18 cellular contexts compared by ENCODE assay signal in genomic region chr1:244868484-244869363, GRCh38.
"Had no signal": no experiment of that assay in that cellular context is flagged by ENCODE, and none has a peak within 500 bp of the region (broad histone marks: within the 10 kb centered on the region; RNA-seq: fewer than 3 reads in every experiment).

No MANE protein-coding gene starts in this region.

- H3K27me3 Mint-ChIP-seq: activated naive CD4-positive, alpha-beta T cell treated with anti-CD3 and anti-CD28 coated beads, Interleukin-2, amount 50 U/mL, for 24 hours; dendritic cell treated with granulocyte-macrophage colony-stimulating factor and Interleukin-4, amounts not matched to agents 40 ng/mL and 50 ng/mL, for 4 days had no signal

- H3K9me3 Mint-ChIP-seq: activated naive CD4-positive, alpha-beta T cell treated with anti-CD3 and anti-CD28 coated beads, Interleukin-2, amount 50 U/mL, for 24 hours; dendritic cell treated with granulocyte-macrophage colony-stimulating factor and Interleukin-4, amounts not matched to agents 40 ng/mL and 50 ng/mL, for 4 days had no signal

- H3K36me3 Mint-ChIP-seq: activated naive CD4-positive, alpha-beta T cell treated with anti-CD3 and anti-CD28 coated beads, Interleukin-2, amount 50 U/mL, for 24 hours had no signal

- H3K27ac Mint-ChIP-seq: dendritic cell treated with granulocyte-macrophage colony-stimulating factor and Interleukin-4, amounts not matched to agents 40 ng/mL and 50 ng/mL, for 4 days had no signal

- H3K4me3 Mint-ChIP-seq: activated naive CD4-positive, alpha-beta T cell treated with anti-CD3 and anti-CD28 coated beads, Interleukin-2, amount 50 U/mL, for 24 hours; dendritic cell treated with granulocyte-macrophage colony-stimulating factor and Interleukin-4, amounts not matched to agents 40 ng/mL and 50 ng/mL, for 4 days had no signal

- ATAC-seq: body of pancreas; esophagus mucosa; left ventricle myocardium superior; pancreas; right cardiac atrium; stimulated activated naive CD8-positive, alpha-beta T cell treated with anti-CD3 and anti-CD28 coated beads, Interleukin-15, Interleukin-2, amounts not matched to agents 100 U/mL and 50 U/mL, for 24 hours had no signal

- DNase-seq: activated CD4-positive, alpha-beta T cell treated with anti-CD3 and anti-CD28 coated beads for 1 hour; activated gamma-delta T cell treated with Interleukin-2 at 50 U/mL for 16 hours; activated T-cell treated with anti-CD3 and anti-CD28 coated beads, Interleukin-2, amount 50 U/mL, for 1 hour; anterior cingulate cortex; body of pancreas; effector memory CD4-positive, alpha-beta T cell; foreskin melanocyte; left ventricle myocardium superior; mammary epithelial cell; pancreas; stimulated activated CD4-positive, alpha-beta T cell treated with anti-CD3 and anti-CD28 coated beads, Interleukin-12 subunit alpha, Interleukin-12 subunit beta, amount 100 ng/mL, for 4 hours; stimulated activated CD4-positive, alpha-beta T cell treated with anti-CD3 and anti-CD28 coated beads, Interleukin-4, amount 100 ng/mL, for 4 hours; stimulated activated naive CD8-positive, alpha-beta T cell treated with anti-CD3 and anti-CD28 coated beads, Interleukin-15, Interleukin-2, amounts not matched to agents 100 U/mL and 50 U/mL, for 24 hours; T-helper 1 cell had no signal
